In the genomic region with DNA sequence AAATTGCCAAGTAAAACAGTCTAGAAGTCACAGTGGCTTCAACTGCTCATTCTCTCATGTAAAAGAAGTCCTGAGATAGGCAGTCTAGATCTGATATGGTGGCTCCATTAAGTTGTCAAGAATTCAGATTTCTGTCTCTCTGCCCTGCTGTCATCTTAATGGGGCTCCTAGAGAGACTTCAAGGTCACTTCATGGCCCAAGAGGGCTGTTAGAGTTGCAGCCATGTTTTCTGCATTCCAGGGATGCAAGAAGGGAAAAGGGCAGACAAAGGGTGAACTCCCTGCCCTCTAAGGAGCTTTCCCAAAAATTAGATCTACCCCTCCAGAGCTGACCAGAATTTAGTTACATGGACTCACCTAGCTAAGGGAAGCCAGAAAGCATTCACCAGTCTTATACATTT, we compare ENCODE assay signal across 13 cellular contexts. TPM values are rescaled to one million over a fixed set of nuclear protein-coding genes. Genes with fewer than 3 reads are reported as not detected.
DNase-seq lines count a peak whose midpoint lies in the region; ATAC-seq, FAIRE-seq and TF ChIP-seq lines count a peak whose summit lies in the region.
"Had no signal": no experiment of that assay in that cellular context is flagged by ENCODE, and none has a peak within 500 bp of the region (broad histone marks: within the 10 kb centered on the region; RNA-seq: fewer than 3 reads in every experiment).

No MANE protein-coding gene starts in this region.

- DNase-seq in PC-9 (no peak), K562 (ENCODE audit: extremely low read depth in 1 of 4, low spot score in 3 of 4) (no peak), thoracic aorta (ENCODE audit: low spot score) (no peak), SIG-M5 treated with dmso at 0.1 percent for 504 hours (lab: John Stamatoyannopoulos, UW; ENCODE audit: unreplicated experiment) (no peak)
- DNase-seq in activated CD4-positive, CD25-positive, alpha-beta regulatory T cell treated with anti-CD3 and anti-CD28 coated beads, Interleukin-2, amount 50 U/mL, for 72 hours = no peak
- DNase-seq: activated CD4-positive, CD25-positive, alpha-beta regulatory T cell; HFFc6; lower lobe of right lung; NCI-H446 treated with DMSO at 0.1 percent for 48 hours had no signal

- no peak for TF ChIP-seq EP300 in K562 (IDR thresholded peaks at IDR 0.05; ENCODE audit: low read length)

- H3K9me3 ChIP-seq in PC-9 (ENCODE audit: insufficient read depth, low read depth) (no peaks in the 10 kb centered on the region), K562 (replicated peaks; ENCODE audit: control insufficient read depth, insufficient read depth, low read depth, low read length) (no peaks in the 10 kb centered on the region), liver (ENCODE audit: control insufficient read depth in 4 of 4, low read length in 3 of 4) (no peaks in the 10 kb centered on the region), thoracic aorta (no peaks in the 10 kb centered on the region)
- H3K9me3 ChIP-seq: lower lobe of right lung had no signal

- H3K4me1 ChIP-seq in PC-9 (replicated peaks; ENCODE audit: insufficient read depth) (peaks cover 90% of the 10 kb centered on the region), K562 (replicated peaks in 1 of 2; ENCODE audit: control insufficient read depth in 2 of 2, insufficient read depth in 2 of 2, low read length in 2 of 2) (peaks cover 4 to 51% of the 10 kb centered on the region in 2 experiments; a peak in 4 of 5 replicates), liver (ENCODE audit: control insufficient read depth in 4 of 4, insufficient read depth in 4 of 4, low read length in 3 of 4) (peaks cover 6 to 40% (median 17%) of the 10 kb centered on the region in 4 donors), thoracic aorta (ENCODE audit: control insufficient read depth in 1 of 2, low read depth in 2 of 2) (peaks cover 43 to 86% of the 10 kb centered on the region in 2 donors)

- H4K20me1 ChIP-seq in PC-9 (ENCODE audit: insufficient read depth) (no peaks in the 10 kb centered on the region), K562 (replicated peaks; ENCODE audit: control insufficient read depth, insufficient read depth, low read length) (0 out of 2 replicates have a peak, but pooled peaks cover 7% of the 10 kb centered on the region)

- H3K27me3 ChIP-seq in PC-9 (ENCODE audit: insufficient read depth, low read depth) (no peaks in the 10 kb centered on the region), K562 (ENCODE audit: control insufficient read depth in 2 of 2, insufficient read depth in 2 of 2, low read length in 2 of 2) (no peaks in the 10 kb centered on the region), liver (ENCODE audit: control insufficient read depth in 4 of 4, insufficient read depth in 4 of 4, low read length in 3 of 4) (no peaks in the 10 kb centered on the region), thoracic aorta (replicated peaks; ENCODE audit: insufficient read depth) (no peaks in the 10 kb centered on the region)

- no peak overlapping the region for H3K9ac ChIP-seq in K562 (ENCODE audit: insufficient read depth in 1 of 2, low read depth in 2 of 2, low read length in 2 of 2)
- H3K9ac ChIP-seq in liver (ENCODE audit: low read depth in 1 of 2, low read length in 2 of 2) = peak overlapping the region in 1 of 2 donors; percentile 76

- H3K9me1 ChIP-seq in K562 (ENCODE audit: control insufficient read depth, insufficient read depth, low read length) = no peaks in the 10 kb centered on the region

- in situ Hi-C loops in K562 (cut with MboI) = no loop called here

- peaks cover 58% of the 10 kb centered on the region for H3K79me2 ChIP-seq in PC-9 (ENCODE audit: low read depth)
- peaks cover 85% of the 10 kb centered on the region for H3K79me2 ChIP-seq in K562 (ENCODE audit: control insufficient read depth, insufficient read depth, low read length)

- BruUV-seq in PC-9 (replicated peaks; lab: Mats Ljungman, UMichigan) (no TSS peak), K562 (replicated peaks; lab: Mats Ljungman, UMichigan) (no TSS peak)

- H3K4me2 ChIP-seq in PC-9 (no peak overlapping the region), K562 (ENCODE audit: insufficient read depth, low read length) (no peak overlapping the region)

- H2AFZ ChIP-seq in PC-9 = no peak overlapping the region
- no peak overlapping the region for H2AFZ ChIP-seq in K562 (ENCODE audit: low read depth, low read length)

- POLR2A ChIA-PET in PC-9 (lab: Charles Lee; ENCODE audit: unreplicated experiment) (no interaction called here), K562 (lab: Yijun Ruan, JAX) (interaction anchor here (0.6 to 3.1 kb wide), 2 partner anchors 22 to 110 kb away, joined by 4 to 20 read pairs; partner anchors contain the start of gene ABHD2)

- TF ChIP-seq RAD21 in K562 (CRISPR knock-in tag; conservative IDR thresholded peaks at IDR 0.05 in 1 of 2, IDR thresholded peaks at IDR 0.05 in 1 of 2) = no peak
- TF ChIP-seq RAD21 in liver (IDR thresholded peaks at IDR 0.05) = no peak

- H3K27ac ChIP-seq in PC-9 = peak overlapping the region; percentile 28
- H3K27ac ChIP-seq in K562 (ENCODE audit: extremely low read depth, low read depth, low read length) = no peak overlapping the region
- H3K27ac ChIP-seq in liver (ENCODE audit: low read depth in 1 of 2, low read length in 2 of 2) = peak overlapping the region; percentile 91 to 96
- peak overlapping the region; percentile 91 to 95 for H3K27ac ChIP-seq in thoracic aorta

- no peak for TF ChIP-seq POLR2A in K562 (conservative IDR thresholded peaks at IDR 0.05)

- intact Hi-C loops in PC-9 (cut with micrococcal nuclease; ENCODE audit: unreplicated experiment) = no loop called here
- intact Hi-C loops in K562 (cut with micrococcal nuclease) = no loop called here

- no peaks in the 10 kb centered on the region for H3K9me2 ChIP-seq in PC-9 (ENCODE audit: insufficient read depth)

- H3K4me3 ChIP-seq in PC-9 (no peak overlapping the region), K562 (no peak overlapping the region), liver (ENCODE audit: low read depth in 1 of 3, low read length in 3 of 3) (no peak overlapping the region), thoracic aorta (no peak overlapping the region)
- H3K4me3 ChIP-seq: lower lobe of right lung had no signal

- TF ChIP-seq CTCF in PC-9 (conservative IDR thresholded peaks at IDR 0.05) (no peak), K562 (IDR thresholded peaks at IDR 0.05 in 2 of 3, conservative IDR thresholded peaks at IDR 0.05 in 1 of 3; ENCODE audit: insufficient read depth in 2 of 3, low read depth in 1 of 3, low read length in 3 of 3) (no peak), liver (IDR thresholded peaks at IDR 0.05; ENCODE audit: low read depth, low read length, missing input control) (no peak), thoracic aorta (IDR thresholded peaks at IDR 0.05) (no peak)

- ATAC-seq in K562 = no peak
- ATAC-seq in thoracic aorta (ENCODE audit: insufficient number of reproducible peaks, low FRiP score, low read depth) = no peak
- ATAC-seq in GM18519 (IDR thresholded peaks at IDR 0.05; ENCODE audit: low FRiP score, unreplicated experiment) = no peak
- ATAC-seq: lower lobe of right lung, Right ventricle myocardium inferior had no signal

- FAIRE-seq in K562 (lab: Jason Lieb, UNC) = no peak
- FAIRE-seq: G401.6 had no signal

- H3F3A ChIP-seq in PC-9 (ENCODE audit: insufficient read depth, low read depth) = peaks cover 44% of the 10 kb centered on the region

- H3K36me3 ChIP-seq in PC-9 (ENCODE audit: low read depth) = peaks cover 14% of the 10 kb centered on the region
- H3K36me3 ChIP-seq in K562 (ENCODE audit: control insufficient read depth, insufficient read depth, low read length) = peaks cover 62% of the 10 kb centered on the region
- peaks cover 5 to 22% (median 9%) of the 10 kb centered on the region in 4 donors for H3K36me3 ChIP-seq in liver (ENCODE audit: control insufficient read depth in 4 of 4, insufficient read depth in 3 of 4, low read depth in 1 of 4, low read length in 3 of 4)
- no peaks in the 10 kb centered on the region for H3K36me3 ChIP-seq in thoracic aorta

- CTCF ChIA-PET in PC-9 (lab: Charles Lee) = no interaction called here
- CTCF ChIA-PET in K562 (lab: Yijun Ruan, JAX; ENCODE audit: low intra/inter-chr PET ratio) = no interaction called here

TF ChIP-seq in liver, 16 proteins besides CTCF, POLR2A, EP300 and RAD21 (continues in another document):
- TF ChIP-seq FOXA2 (IDR thresholded peaks at IDR 0.05) = no peak
- TF ChIP-seq HNF4G (IDR thresholded peaks at IDR 0.05) = no peak
- TF ChIP-seq FOXA1 (IDR thresholded peaks at IDR 0.05) = no peak
- TF ChIP-seq, protein P1, sequence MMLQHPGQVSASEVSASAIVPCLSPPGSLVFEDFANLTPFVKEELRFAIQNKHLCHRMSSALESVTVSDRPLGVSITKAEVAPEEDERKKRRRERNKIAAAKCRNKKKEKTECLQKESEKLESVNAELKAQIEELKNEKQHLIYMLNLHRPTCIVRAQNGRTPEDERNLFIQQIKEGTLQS (IDR thresholded peaks at IDR 0.05) = no peak

RNA-seq across cellular contexts. Expression of gene ABHD2, which starts 23.1 kb away (rescaled TPM):
- total RNA-seq in PC-9 (2021) (86.8 and 148 TPM in 2 replicates), K562 (2014; rRNA removed) (33.0 and 57.6 TPM in 2 replicates), K562 (2014; rRNA removed; fragmentation: Illumina TruSeq; extraction: Trizol) (41.4 and 47.5 TPM in 2 replicates), K562 (2015; rRNA removed; fragmentation: Illumina TruSeq; extraction: Trizol) (48.9 and 49.2 TPM in 2 replicates), K562 (2021) (80.9 and 99.8 TPM in 2 replicates), liver (100 to 1,000 TPM in 1 of 2 donors, 10 to 100 TPM in 1; 34.6 to 663 TPM), thoracic aorta (100 to 1,000 TPM; 177 to 283 TPM)
- total RNA-seq in K562 (2011; cell fraction: chromatin; rRNA removed; ENCODE audit: low replicate concordance) = 132 and 172 TPM in 2 replicates
- total RNA-seq in K562 (2011; cell fraction: nucleolus; rRNA removed) = 83.2 and 102 TPM in 2 replicates
- total RNA-seq in K562 (2011; cell fraction: nucleoplasm; rRNA removed) = 106 and 122 TPM in 2 replicates
- polyA plus RNA-seq in K562 (2011; rRNA removed) (54.0 and 74.7 TPM in 2 replicates), K562 (2014; fragmentation: Illumina TruSeq; extraction: Trizol) (76.3 and 78.6 TPM in 2 replicates), K562 (2014; fragmentation: Nextera tagmentation; extraction: Ambion mirVana) (10 to 100 TPM; 16.9 to 18.1 TPM), K562 (2014; rRNA removed) (30.4 and 34.5 TPM in 2 replicates), liver (10 to 100 TPM; 58.8 to 71.5 TPM)
- polyA plus RNA-seq in K562 (2011; cell fraction: cytosol; rRNA removed) = 51.7 and 55.3 TPM in 2 replicates
- polyA plus RNA-seq in K562 (2011; cell fraction: nucleus; rRNA removed) = 45.7 and 51.1 TPM in 2 replicates
- 31.8 and 34.6 TPM in 2 replicates for polyA plus RNA-seq in K562 (2012)
- polyA minus RNA-seq in K562 (2011; rRNA and poly(A)+ RNA removed) = 150 and 180 TPM in 2 replicates
- polyA minus RNA-seq in K562 (2011; cell fraction: cytosol; rRNA and poly(A)+ RNA removed) = 54.4 and 55.4 TPM in 2 replicates
- 26.9 and 57.4 TPM in 2 replicates for polyA minus RNA-seq in K562 (2011; cell fraction: nucleus; rRNA and poly(A)+ RNA removed)
